ENCODE assay signal across 24 cellular contexts in genomic region chr12:119302334-119303132, GRCh38. TPM values are rescaled to one million over a fixed set of nuclear protein-coding genes. Genes with fewer than 3 reads are reported as not detected.
DNase-seq lines count a peak whose midpoint lies in the region; ATAC-seq and TF ChIP-seq lines count a peak whose summit lies in the region.
"Had no signal": no experiment of that assay in that cellular context is flagged by ENCODE, and none has a peak within 500 bp of the region (broad histone marks: within the 10 kb centered on the region; RNA-seq: fewer than 3 reads in every experiment).

No MANE protein-coding gene starts in this region.

- H3K9me3 ChIP-seq in endodermal cell (ENCODE audit: control insufficient read depth, low read length): peaks cover 2% of the 10 kb centered on the region
- H3K9me3 ChIP-seq: A549, adrenal gland, testis had no signal

- POLR2A ChIA-PET in MCF 10A (lab: Yijun Ruan, JAX): no interaction called here

- H3K27ac ChIP-seq in endodermal cell (ENCODE audit: low read depth, low read length): peak overlapping the region; percentile 49
- H3K27ac ChIP-seq: A549, adrenal gland, C4-2B, hepatocyte, testis had no signal

- H3K36me3 Mint-ChIP-seq in endodermal cell (ENCODE audit: low read depth) (no peaks in the 10 kb centered on the region), progenitor cell of endocrine pancreas (ENCODE audit: insufficient read depth) (no peaks in the 10 kb centered on the region), MCF 10A (ENCODE audit: insufficient read depth, unreplicated experiment) (no peaks in the 10 kb centered on the region)
- H3K36me3 Mint-ChIP-seq: naive thymus-derived CD4-positive, alpha-beta T cell had no signal

- BruUV-seq in MCF 10A (replicated peaks; lab: Mats Ljungman, UMichigan): no TSS peak

- H3K4me3 ChIP-seq in endodermal cell (ENCODE audit: low read length): no peak overlapping the region
- H3K4me3 ChIP-seq: A549, adrenal gland, hepatocyte had no signal

- no peak overlapping the region for H3K9ac ChIP-seq in endodermal cell (ENCODE audit: extremely low read depth, low read length, poor library complexity, severe bottlenecking)

- H3K36me3 ChIP-seq in endodermal cell (ENCODE audit: control insufficient read depth, insufficient read depth, low read length): no peaks in the 10 kb centered on the region
- H3K36me3 ChIP-seq: adrenal gland had no signal

- DNase-seq in NCI-H1436 (lab: John Stamatoyannopoulos, UW) (peak; percentile 11), NCI-H1436 treated with DMSO at 0.1 percent for 48 hours (lab: John Stamatoyannopoulos, UW) (no peak), NCI-H524 treated with DMSO at 0.1 percent for 48 hours (lab: John Stamatoyannopoulos, UW) (peak; percentile 57), endodermal cell (peak; percentile 59), progenitor cell of endocrine pancreas (ENCODE audit: low spot score, unreplicated experiment) (peak; percentile 30), COLO829 (ENCODE audit: low spot score) (no peak), MCF 10A (ENCODE audit: unreplicated experiment) (no peak)
- DNase-seq: activated CD4-positive, alpha-beta T cell treated with anti-CD3 and anti-CD28 coated beads for 1 hour; adrenal gland; DMS79 treated with DMSO at 0.1 percent for 48 hours; effector memory CD8-positive, alpha-beta T cell; islet precursor cell; mammary epithelial cell; naive thymus-derived CD4-positive, alpha-beta T cell; NCI-H1048 had no signal

- TF ChIP-seq CTCF in endodermal cell (conservative IDR thresholded peaks at IDR 0.05): peak; percentile 21
- no peak for TF ChIP-seq CTCF in progenitor cell of endocrine pancreas (IDR thresholded peaks at IDR 0.05; ENCODE audit: unreplicated experiment)
- no peak for TF ChIP-seq CTCF in MCF 10A (IDR thresholded peaks at IDR 0.05; ENCODE audit: unreplicated experiment)

- H3K4me3 Mint-ChIP-seq in endodermal cell (no peak overlapping the region), progenitor cell of endocrine pancreas (ENCODE audit: low read depth) (peak overlapping the region; percentile 43), MCF 10A (ENCODE audit: unreplicated experiment) (no peak overlapping the region)
- H3K4me3 Mint-ChIP-seq: central memory CD8-positive, alpha-beta T cell; effector memory CD8-positive, alpha-beta T cell; naive thymus-derived CD4-positive, alpha-beta T cell had no signal

- ATAC-seq in GM18519 (IDR thresholded peaks at IDR 0.05; ENCODE audit: low FRiP score, unreplicated experiment): no peak
- ATAC-seq: effector memory CD8-positive, alpha-beta T cell; naive thymus-derived CD4-positive, alpha-beta T cell had no signal

- H3K27ac Mint-ChIP-seq in endodermal cell (no peak overlapping the region), progenitor cell of endocrine pancreas (peak overlapping the region; percentile 98), MCF 10A (ENCODE audit: low read depth, unreplicated experiment) (no peak overlapping the region)
- H3K27ac Mint-ChIP-seq: activated T-helper 2 cell treated with anti-CD3 and anti-CD28 coated beads, Interferon-gamma antibody, Interleukin-2, Interleukin-4, amounts not matched to agents 10 μg/mL and 5 μg/mL and 100 μg/mL, durations not matched to agents 14 hours and 24 hours and 36 hours; effector memory CD8-positive, alpha-beta T cell; naive thymus-derived CD4-positive, alpha-beta T cell had no signal

- CTCF ChIA-PET in MCF 10A (lab: Yijun Ruan, JAX): no interaction called here

- peaks cover 4% of the 10 kb centered on the region for H3K4me1 ChIP-seq in endodermal cell (ENCODE audit: control insufficient read depth, insufficient read depth, low read length)
- H3K4me1 ChIP-seq: A549, adrenal gland, testis had no signal

- H3K4me1 Mint-ChIP-seq in endodermal cell (peaks cover 14% of the 10 kb centered on the region), progenitor cell of endocrine pancreas (ENCODE audit: low read depth) (peaks cover 43% of the 10 kb centered on the region), MCF 10A (ENCODE audit: insufficient read depth, unreplicated experiment) (no peaks in the 10 kb centered on the region)
- H3K4me1 Mint-ChIP-seq: central memory CD8-positive, alpha-beta T cell; naive thymus-derived CD4-positive, alpha-beta T cell had no signal

- intact Hi-C loops in MCF 10A (cut with micrococcal nuclease): no loop called here

- H3K9me3 Mint-ChIP-seq in endodermal cell (peaks cover under 1% of the 10 kb centered on the region), progenitor cell of endocrine pancreas (ENCODE audit: low read depth) (no peaks in the 10 kb centered on the region), MCF 10A (ENCODE audit: unreplicated experiment) (peaks cover 31% of the 10 kb centered on the region)
- H3K9me3 Mint-ChIP-seq: activated T-helper 2 cell treated with anti-CD3 and anti-CD28 coated beads, Interferon-gamma antibody, Interleukin-2, Interleukin-4, amounts not matched to agents 10 μg/mL and 5 μg/mL and 100 μg/mL, durations not matched to agents 14 hours and 24 hours and 36 hours; central memory CD8-positive, alpha-beta T cell; effector memory CD8-positive, alpha-beta T cell had no signal

- 80 to 84% methylated on average over 8 to 10 of the region's 10 CpGs for WGBS in endodermal cell (ENCODE audit: insufficient coverage in 1 of 2, insufficient read length in 1 of 2), 2 experiments

- peaks cover 4% of the 10 kb centered on the region for H3K27me3 Mint-ChIP-seq in endodermal cell (ENCODE audit: insufficient read depth)
- no peaks in the 10 kb centered on the region for H3K27me3 Mint-ChIP-seq in progenitor cell of endocrine pancreas
- H3K27me3 Mint-ChIP-seq in MCF 10A (ENCODE audit: insufficient read depth, unreplicated experiment): no peaks in the 10 kb centered on the region
- H3K27me3 Mint-ChIP-seq: central memory CD8-positive, alpha-beta T cell had no signal

- H3K27me3 ChIP-seq in endodermal cell (ENCODE audit: control insufficient read depth, insufficient read depth, low read length, poor library complexity, severe bottlenecking): no peaks in the 10 kb centered on the region
- H3K27me3 ChIP-seq: hepatocyte, testis had no signal

RNA-seq across cellular contexts. Expression of gene CCDC60, which starts 32.0 kb away (rescaled TPM):
- total RNA-seq in endodermal cell (1 to 10 TPM in 1 of 2 donors, under 1 TPM in 1; 0.73 to 1.2 TPM), progenitor cell of endocrine pancreas (17.6 and 23.4 TPM in 2 replicates), MCF 10A (2022) (not detected in 2 replicates)
- 1.4 TPM for polyA plus RNA-seq in endodermal cell (2013, experiment 1 of 2)
- polyA plus RNA-seq in endodermal cell (2013, experiment 2 of 2): 2.6 TPM
- total RNA-seq: activated T-helper 2 cell treated with anti-CD3 and anti-CD28 coated beads, Interferon-gamma antibody, Interleukin-2, Interleukin-4, amounts not matched to agents 10 μg/mL and 5 μg/mL and 100 μg/mL, durations not matched to agents 14 hours and 24 hours and 36 hours; adrenal gland; HT1080; mammary epithelial cell; naive thymus-derived CD4-positive, alpha-beta T cell; posterior vena cava had no signal
- polyA plus RNA-seq: adrenal gland; hepatocyte; mammary epithelial cell; naive thymus-derived CD4-positive, alpha-beta T cell had no signal

Comparison
In these comparisons a context has a peak if more than half of its experiments do, and no peak if none do; other contexts are left out.
1. DNase-seq: peak in NCI-H1436 (single experiment), NCI-H524 treated with DMSO at 0.1 percent for 48 hours (single experiment), endodermal cell (single experiment) and progenitor cell of endocrine pancreas (single experiment); none in NCI-H1436 treated with DMSO at 0.1 percent for 48 hours (single experiment), COLO829 (single experiment) and MCF 10A (single experiment).